In genomic region chr21:38806942-38807284, GRCh38 we compare ENCODE assay signal across 8 cellular contexts. TPM values are rescaled to one million over a fixed set of nuclear protein-coding genes. Genes with fewer than 3 reads are reported as not detected.
DNase-seq lines count a peak whose midpoint lies in the region; ATAC-seq, FAIRE-seq and TF ChIP-seq lines count a peak whose summit lies in the region.

No MANE protein-coding gene starts in this region.

- peaks cover 33% of the 10 kb centered on the region for H3K36me3 ChIP-seq in SK-N-MC (ENCODE audit: insufficient read depth, low read length)
- peaks cover 0 to 7% of the 10 kb centered on the region in 2 experiments for H3K36me3 ChIP-seq in endothelial cell of umbilical vein (ENCODE audit: control insufficient read depth in 2 of 2, extremely low read depth in 1 of 2, insufficient read depth in 2 of 2, low read length in 2 of 2)
- no peaks in the 10 kb centered on the region for H3K36me3 ChIP-seq in osteoblast (ENCODE audit: insufficient read depth, low read length)
- no peaks in the 10 kb centered on the region for H3K36me3 ChIP-seq in MM.1S (replicated peaks; ENCODE audit: insufficient read depth, low read length)

- peaks cover 48% of the 10 kb centered on the region for H3K4me1 ChIP-seq in endothelial cell of umbilical vein (ENCODE audit: control insufficient read depth, extremely low read depth, insufficient read depth, low read length)
- H3K4me1 ChIP-seq in osteoblast (ENCODE audit: insufficient read depth, low read length) = peaks cover 29% of the 10 kb centered on the region
- 0 out of 2 replicates have a peak, but pooled peaks cover 5% of the 10 kb centered on the region for H3K4me1 ChIP-seq in MM.1S (ENCODE audit: low read length)

- no peak for ATAC-seq in HG03159 (IDR thresholded peaks at IDR 0.05; ENCODE audit: unreplicated experiment)

- no peak overlapping the region for H2AFZ ChIP-seq in endothelial cell of umbilical vein (ENCODE audit: low read depth, low read length)
- H2AFZ ChIP-seq in osteoblast (ENCODE audit: low read length) = peak overlapping the region; percentile 72
- H2AFZ ChIP-seq in MM.1S (ENCODE audit: low read length) = no peak overlapping the region

- H3K9me3 ChIP-seq in SK-N-MC (ENCODE audit: low read depth, low read length) = no peaks in the 10 kb centered on the region
- H3K9me3 ChIP-seq in endothelial cell of umbilical vein (replicated peaks; ENCODE audit: control insufficient read depth, insufficient read depth, low read length) = no peaks in the 10 kb centered on the region
- H3K9me3 ChIP-seq in osteoblast (ENCODE audit: low read depth, low read length) = no peaks in the 10 kb centered on the region
- H3K9me3 ChIP-seq in MM.1S (replicated peaks; ENCODE audit: insufficient read depth, low read length) = no peaks in the 10 kb centered on the region

- POLR2A ChIA-PET in endothelial cell of umbilical vein (lab: Charles Lee) = interaction anchor here (0.5 kb wide), 1 partner anchor 209 kb away, joined by 5 read pairs; no protein-coding TSS in a partner anchor

- BruUV-seq in endothelial cell of umbilical vein (replicated peaks; lab: Mats Ljungman, UMichigan) = no TSS peak

- no peaks in the 10 kb centered on the region for H3K9me1 ChIP-seq in endothelial cell of umbilical vein (replicated peaks; ENCODE audit: control insufficient read depth, extremely low read depth, insufficient read depth, low read length)

- no peaks in the 10 kb centered on the region for H3K9me2 ChIP-seq in MM.1S (replicated peaks; ENCODE audit: insufficient read depth, low read length)

- intact Hi-C loops in endothelial cell of umbilical vein (cut with micrococcal nuclease) = loop anchor here (1.0 to 5.0 kb wide), 2 partner anchors 90 to 186 kb away; no protein-coding TSS in a partner anchor

- no peaks in the 10 kb centered on the region for H3F3A ChIP-seq in MM.1S (ENCODE audit: insufficient read depth, low read length)

- H4K20me1 ChIP-seq in endothelial cell of umbilical vein (replicated peaks; ENCODE audit: control insufficient read depth, extremely low read depth, insufficient read depth, low read length) (peaks cover 3% of the 10 kb centered on the region), osteoblast (ENCODE audit: insufficient read depth, low read length) (peaks cover 9% of the 10 kb centered on the region), MM.1S (ENCODE audit: insufficient read depth, low read length) (no peaks in the 10 kb centered on the region)

- H3K79me2 ChIP-seq in endothelial cell of umbilical vein (ENCODE audit: control insufficient read depth, insufficient read depth, low read length) (peaks cover 48% of the 10 kb centered on the region), osteoblast (ENCODE audit: insufficient read depth, low read length) (peaks cover 32% of the 10 kb centered on the region), MM.1S (ENCODE audit: low read length) (no peaks in the 10 kb centered on the region)

- TF ChIP-seq CTCF in endothelial cell of umbilical vein (IDR thresholded peaks at IDR 0.05; ENCODE audit: extremely low read depth in 1 of 2, insufficient read depth in 1 of 2, low read depth in 1 of 2, low read length in 2 of 2) = no peak
- no peak for TF ChIP-seq CTCF in osteoblast (IDR thresholded peaks at IDR 0.05; ENCODE audit: extremely low read depth, low read depth, low read length)
- TF ChIP-seq CTCF in MM.1S (IDR thresholded peaks at IDR 0.05; ENCODE audit: low read length) = no peak

- DNase-seq in SIG-M5 treated with dmso at 0.1 percent for 504 hours (lab: John Stamatoyannopoulos, UW; ENCODE audit: unreplicated experiment) (peak; percentile 50), SIG-M5 (lab: John Stamatoyannopoulos, UW) (no peak), SK-N-MC (ENCODE audit: low read depth, low spot score) (no peak), endothelial cell of umbilical vein (ENCODE audit: low read depth, low spot score) (peak; percentile 52), osteoblast (ENCODE audit: insufficient read length, low spot score, missing footprints) (peak; percentile 88), MM.1S (no peak)
- no peak for DNase-seq in central memory CD4-positive, alpha-beta T cell

- no peak for TF ChIP-seq POLR2A in endothelial cell of umbilical vein (IDR thresholded peaks at IDR 0.05; ENCODE audit: low read depth, low read length)

- peak overlapping the region; percentile 78 for H3K4me3 ChIP-seq in SK-N-MC
- peak overlapping the region; percentile 93 to 98 (median 97) for H3K4me3 ChIP-seq in endothelial cell of umbilical vein (replicated peaks in 1 of 3; ENCODE audit: insufficient read depth in 1 of 3, low read depth in 1 of 3, low read length in 3 of 3)
- peak overlapping the region; percentile 81 for H3K4me3 ChIP-seq in osteoblast (ENCODE audit: insufficient read depth, low read length)
- H3K4me3 ChIP-seq in MM.1S (ENCODE audit: low read length) = no peak overlapping the region

- peak; percentile 87 for FAIRE-seq in endothelial cell of umbilical vein (lab: Jason Lieb, UNC)

- H3K9ac ChIP-seq in SK-N-MC (ENCODE audit: insufficient read length) (peak overlapping the region; percentile 88), endothelial cell of umbilical vein (replicated peaks; ENCODE audit: extremely low read depth, insufficient read depth, low read length) (peak overlapping the region; percentile 89), MM.1S (ENCODE audit: low read length) (no peak overlapping the region)

- no peaks in the 10 kb centered on the region for H3K27me3 ChIP-seq in endothelial cell of umbilical vein (ENCODE audit: control insufficient read depth in 2 of 2, insufficient read depth in 2 of 2, low read length in 2 of 2)
- no peaks in the 10 kb centered on the region for H3K27me3 ChIP-seq in osteoblast (ENCODE audit: insufficient read depth, low read length)
- peaks cover 54% of the 10 kb centered on the region for H3K27me3 ChIP-seq in MM.1S (replicated peaks; ENCODE audit: insufficient read depth, low read length)

- dilution Hi-C loops in endothelial cell of umbilical vein (cut with MboI; ENCODE audit: extremely low pct_ligation_motif_present, low sequenced_read_pairs) = no loop called here

- H3K27ac ChIP-seq in SK-N-MC (no peak overlapping the region), endothelial cell of umbilical vein (ENCODE audit: insufficient read depth, low read depth, low read length) (peak overlapping the region; percentile 74), osteoblast (ENCODE audit: low read depth, low read length) (peak overlapping the region; percentile 63), MM.1S (ENCODE audit: low read length) (no peak overlapping the region)

- peak overlapping the region; percentile 98 for H3K4me2 ChIP-seq in endothelial cell of umbilical vein (ENCODE audit: insufficient read depth, low read length)
- peak overlapping the region; percentile 97 for H3K4me2 ChIP-seq in osteoblast (ENCODE audit: insufficient read depth, low read length)
- H3K4me2 ChIP-seq in MM.1S (ENCODE audit: low read depth, low read length) = no peak overlapping the region

- CTCF ChIA-PET in endothelial cell of umbilical vein (lab: Charles Lee) = interaction anchor here (0.8 to 2.9 kb wide), 15 partner anchors 11 to 331 kb away, joined by 3 to 17 read pairs (median 4); no protein-coding TSS in a partner anchor

TF ChIP-seq in endothelial cell of umbilical vein, 7 proteins besides CTCF, POLR2A, EP300 and RAD21:
- TF ChIP-seq, protein P1, sequence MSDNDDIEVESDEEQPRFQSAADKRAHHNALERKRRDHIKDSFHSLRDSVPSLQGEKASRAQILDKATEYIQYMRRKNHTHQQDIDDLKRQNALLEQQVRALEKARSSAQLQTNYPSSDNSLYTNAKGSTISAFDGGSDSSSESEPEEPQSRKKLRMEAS (IDR thresholded peaks at IDR 0.05; ENCODE audit: insufficient read depth, insufficient read length) = no peak
- TF ChIP-seq MYC (IDR thresholded peaks at IDR 0.05; ENCODE audit: low read depth, low read length) (no peak), JUN (IDR thresholded peaks at IDR 0.05; ENCODE audit: borderline replicate concordance, insufficient read depth, insufficient read length, low read depth) (no peak), POLR2AphosphoS5 (IDR thresholded peaks at IDR 0.05; ENCODE audit: insufficient read depth, low read depth, low read length) (no peak), FOS (IDR thresholded peaks at IDR 0.05; ENCODE audit: borderline replicate concordance, insufficient read depth, low read length) (peak; percentile 9), GATA2 (IDR thresholded peaks at IDR 0.05; ENCODE audit: insufficient read depth, insufficient read length, low read depth, low read length) (peak; percentile 24), EZH2 (IDR thresholded peaks at IDR 0.05; ENCODE audit: borderline replicate concordance, low read depth, low read length, severe bottlenecking) (no peak)
TF ChIP-seq in endothelial cell of umbilical vein: peak in this region for 2.

RNA-seq across cellular contexts. Expression of gene ETS2, which starts 1.2 kb away (rescaled TPM):
- 42.1 and 54.5 TPM in 2 replicates for total RNA-seq in endothelial cell of umbilical vein
- polyA plus RNA-seq in endothelial cell of umbilical vein = 14.3 and 16.3 TPM in 2 replicates
- 19.5 and 21.1 TPM in 2 replicates for polyA plus RNA-seq in endothelial cell of umbilical vein (2011; cell fraction: cytosol; rRNA removed)
- polyA plus RNA-seq in endothelial cell of umbilical vein (2011; cell fraction: nucleus; rRNA removed) = 38.9 and 39.4 TPM in 2 replicates
- 21.6 and 28.1 TPM in 2 replicates for polyA plus RNA-seq in endothelial cell of umbilical vein (2012)
- polyA minus RNA-seq in endothelial cell of umbilical vein = 22.2 and 22.3 TPM in 2 replicates
- polyA minus RNA-seq in endothelial cell of umbilical vein (2011; cell fraction: cytosol; rRNA and poly(A)+ RNA removed) = 22.4 TPM
- polyA minus RNA-seq in endothelial cell of umbilical vein (2011; cell fraction: nucleus; rRNA and poly(A)+ RNA removed) = 17.9 and 19.1 TPM in 2 replicates
- total RNA-seq in osteoblast = 2.7 and 4.0 TPM in 2 replicates

Comparison
In these comparisons a context has a peak if more than half of its experiments do, and no peak if none do; other contexts are left out.
1. DNase-seq: peak in SIG-M5 treated with dmso at 0.1 percent for 504 hours (single experiment), endothelial cell of umbilical vein (single experiment) and osteoblast (single experiment); none in SIG-M5 (single experiment), SK-N-MC (single experiment), MM.1S (single experiment) and central memory CD4-positive, alpha-beta T cell (single experiment).
2. H3K27ac ChIP-seq: peak in endothelial cell of umbilical vein (single experiment) and osteoblast (single experiment); none in SK-N-MC (single experiment) and MM.1S (single experiment).